In the genomic region with DNA sequence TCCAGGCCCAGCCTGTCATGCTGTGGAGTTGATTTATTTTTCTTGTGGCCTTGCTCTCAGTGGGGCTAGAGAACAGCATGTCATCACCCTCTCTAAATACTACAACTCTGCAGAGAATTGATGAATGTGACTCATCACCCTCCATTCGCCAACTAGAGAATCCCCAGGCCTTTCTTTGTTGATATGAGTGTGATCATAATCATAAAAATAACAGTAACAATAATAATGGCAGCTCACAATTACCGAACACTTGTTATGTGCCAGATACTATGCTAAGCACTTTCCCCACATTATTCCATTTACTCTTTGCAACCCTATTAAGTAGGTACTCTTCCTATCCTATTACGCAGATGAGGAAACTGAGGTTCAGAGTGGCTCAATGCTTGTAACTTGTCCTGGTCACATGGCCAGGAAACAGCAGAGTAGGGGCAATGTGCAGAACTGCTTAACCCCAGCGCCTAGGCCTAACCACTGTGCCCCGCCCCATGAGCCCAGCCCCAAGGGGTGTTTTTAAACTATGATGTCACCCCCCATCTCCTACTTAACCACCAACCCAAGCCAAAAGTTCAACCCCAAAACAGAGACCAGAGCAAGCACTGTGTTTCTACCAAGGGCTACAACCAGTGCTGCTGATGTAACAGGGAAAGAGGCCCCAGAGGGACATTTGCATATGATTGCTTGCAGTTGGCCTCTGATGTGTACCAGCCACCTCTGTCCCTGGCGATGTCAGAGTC, we compare ENCODE assay signal across 10 cellular contexts.
DNase-seq lines count a peak whose midpoint lies in the region; TF ChIP-seq lines count a peak whose summit lies in the region.
"Had no signal": no experiment of that assay in that cellular context is flagged by ENCODE, and none has a peak within 500 bp of the region (broad histone marks: within the 10 kb centered on the region; RNA-seq: fewer than 3 reads in every experiment).

No MANE protein-coding gene starts in this region.

- H3K27ac ChIP-seq in cingulate gyrus (ENCODE audit: low read depth, low read length) (peak overlapping the region; percentile 63), neural progenitor cell (no peak overlapping the region)
- no peak overlapping the region for H3K27ac ChIP-seq in CD4-positive, alpha-beta memory T cell (ENCODE audit: low read depth, low read length)
- H3K27ac ChIP-seq: pancreas had no signal

- no peak for TF ChIP-seq CTCF in neural progenitor cell (IDR thresholded peaks at IDR 0.05)
- TF ChIP-seq CTCF in endothelial cell (IDR thresholded peaks at IDR 0.05; ENCODE audit: unreplicated experiment): no peak

- H3K36me3 Mint-ChIP-seq in neural progenitor cell (no peaks in the 10 kb centered on the region), endothelial cell (ENCODE audit: low read depth, unreplicated experiment) (peaks cover 2% of the 10 kb centered on the region)
- no peaks in the 10 kb centered on the region for H3K36me3 Mint-ChIP-seq in CD4-positive, alpha-beta memory T cell

- no peaks in the 10 kb centered on the region for H3F3A ChIP-seq in neural progenitor cell (ENCODE audit: low read depth)

- H3K9ac ChIP-seq in neural progenitor cell: no peak overlapping the region

- DNase-seq in EL (peak; percentile 64), LHCN-M2 (ENCODE audit: low read depth) (peak; percentile 40), neural progenitor cell (ENCODE audit: low spot score) (no peak), NCI-H1417 (lab: John Stamatoyannopoulos, UW) (no peak), endothelial cell (ENCODE audit: low spot score) (no peak)
- no peak for DNase-seq in stimulated activated naive CD4-positive, alpha-beta T cell treated with Interleukin-2 at 50 U/mL for 16 hours (lab: John Stamatoyannopoulos, UW)
- DNase-seq in CD4-positive, alpha-beta memory T cell: no peak
- DNase-seq: erythroblast had no signal

- intact Hi-C loops in CD4-positive, alpha-beta memory T cell (cut with micrococcal nuclease): no loop called here

- H3K79me2 ChIP-seq in neural progenitor cell (ENCODE audit: low read depth): no peaks in the 10 kb centered on the region

- H3K27me3 Mint-ChIP-seq in neural progenitor cell (ENCODE audit: insufficient read depth, low read depth): peaks cover 7% of the 10 kb centered on the region
- peaks cover 13% of the 10 kb centered on the region for H3K27me3 Mint-ChIP-seq in endothelial cell (ENCODE audit: unreplicated experiment)
- peaks cover 12 to 14% of the 10 kb centered on the region in 2 donors for H3K27me3 Mint-ChIP-seq in CD4-positive, alpha-beta memory T cell

- no peaks in the 10 kb centered on the region for H3K4me1 ChIP-seq in neural progenitor cell
- H3K4me1 ChIP-seq in CD4-positive, alpha-beta memory T cell (ENCODE audit: insufficient read depth, low read length): no peaks in the 10 kb centered on the region

- H3K27me3 ChIP-seq in neural progenitor cell: no peaks in the 10 kb centered on the region
- no peaks in the 10 kb centered on the region for H3K27me3 ChIP-seq in CD4-positive, alpha-beta memory T cell (ENCODE audit: insufficient read depth, low read length)
- H3K27me3 ChIP-seq: pancreas had no signal

- H3K9me3 Mint-ChIP-seq in neural progenitor cell (no peaks in the 10 kb centered on the region), endothelial cell (ENCODE audit: unreplicated experiment) (no peaks in the 10 kb centered on the region)
- no peaks in the 10 kb centered on the region for H3K9me3 Mint-ChIP-seq in CD4-positive, alpha-beta memory T cell

- CTCF ChIA-PET in CD4-positive, alpha-beta memory T cell (lab: Charles Lee; ENCODE audit: partially characterized antibody): interaction anchor here (2.2 kb wide), 1 partner anchor 14 kb away, joined by 9 read pairs; no protein-coding TSS in a partner anchor

- no peaks in the 10 kb centered on the region for H3K9me3 ChIP-seq in neural progenitor cell (ENCODE audit: low read depth)
- no peaks in the 10 kb centered on the region for H3K9me3 ChIP-seq in CD4-positive, alpha-beta memory T cell (ENCODE audit: control insufficient read depth in 1 of 2, low read length in 2 of 2)
- H3K9me3 ChIP-seq: pancreas had no signal

- no peak overlapping the region for H3K4me2 ChIP-seq in neural progenitor cell

- no peak overlapping the region for H2AFZ ChIP-seq in neural progenitor cell (replicated peaks)

- H4K20me1 ChIP-seq in neural progenitor cell (ENCODE audit: low read depth): no peaks in the 10 kb centered on the region

- POLR2A ChIA-PET in CD4-positive, alpha-beta memory T cell (lab: Charles Lee; ENCODE audit: partially characterized antibody): no interaction called here

- H3K4me3 Mint-ChIP-seq in neural progenitor cell (no peak overlapping the region), endothelial cell (ENCODE audit: unreplicated experiment) (no peak overlapping the region)
- no peak overlapping the region for H3K4me3 Mint-ChIP-seq in CD4-positive, alpha-beta memory T cell

- H3K4me1 Mint-ChIP-seq in neural progenitor cell (peaks cover 38% of the 10 kb centered on the region), endothelial cell (ENCODE audit: unreplicated experiment) (peaks cover 11% of the 10 kb centered on the region)
- peaks cover 0 to 6% (median 4%) of the 10 kb centered on the region in 4 donors for H3K4me1 Mint-ChIP-seq in CD4-positive, alpha-beta memory T cell

- H3K4me3 ChIP-seq in neural progenitor cell: no peak overlapping the region
- no peak overlapping the region for H3K4me3 ChIP-seq in CD4-positive, alpha-beta memory T cell (ENCODE audit: low read length in 2 of 2)
- H3K4me3 ChIP-seq: pancreas had no signal

- H3K27ac Mint-ChIP-seq in neural progenitor cell (peak overlapping the region; percentile 38), endothelial cell (ENCODE audit: unreplicated experiment) (no peak overlapping the region)
- no peak overlapping the region for H3K27ac Mint-ChIP-seq in CD4-positive, alpha-beta memory T cell

- no peaks in the 10 kb centered on the region for H3K36me3 ChIP-seq in neural progenitor cell
- H3K36me3 ChIP-seq in CD4-positive, alpha-beta memory T cell (ENCODE audit: insufficient read depth, low read length): no peaks in the 10 kb centered on the region
- H3K36me3 ChIP-seq: pancreas had no signal

Comparison
In these comparisons a context has a peak if more than half of its experiments do, and no peak if none do; other contexts are left out.
1. DNase-seq: peak in EL (single experiment) and LHCN-M2 (single experiment); none in neural progenitor cell (single experiment), stimulated activated naive CD4-positive, alpha-beta T cell treated with Interleukin-2 at 50 U/mL for 16 hours (single experiment), NCI-H1417 (0 of 3), endothelial cell (single experiment) and CD4-positive, alpha-beta memory T cell (0 of 5).